In the genomic region with DNA sequence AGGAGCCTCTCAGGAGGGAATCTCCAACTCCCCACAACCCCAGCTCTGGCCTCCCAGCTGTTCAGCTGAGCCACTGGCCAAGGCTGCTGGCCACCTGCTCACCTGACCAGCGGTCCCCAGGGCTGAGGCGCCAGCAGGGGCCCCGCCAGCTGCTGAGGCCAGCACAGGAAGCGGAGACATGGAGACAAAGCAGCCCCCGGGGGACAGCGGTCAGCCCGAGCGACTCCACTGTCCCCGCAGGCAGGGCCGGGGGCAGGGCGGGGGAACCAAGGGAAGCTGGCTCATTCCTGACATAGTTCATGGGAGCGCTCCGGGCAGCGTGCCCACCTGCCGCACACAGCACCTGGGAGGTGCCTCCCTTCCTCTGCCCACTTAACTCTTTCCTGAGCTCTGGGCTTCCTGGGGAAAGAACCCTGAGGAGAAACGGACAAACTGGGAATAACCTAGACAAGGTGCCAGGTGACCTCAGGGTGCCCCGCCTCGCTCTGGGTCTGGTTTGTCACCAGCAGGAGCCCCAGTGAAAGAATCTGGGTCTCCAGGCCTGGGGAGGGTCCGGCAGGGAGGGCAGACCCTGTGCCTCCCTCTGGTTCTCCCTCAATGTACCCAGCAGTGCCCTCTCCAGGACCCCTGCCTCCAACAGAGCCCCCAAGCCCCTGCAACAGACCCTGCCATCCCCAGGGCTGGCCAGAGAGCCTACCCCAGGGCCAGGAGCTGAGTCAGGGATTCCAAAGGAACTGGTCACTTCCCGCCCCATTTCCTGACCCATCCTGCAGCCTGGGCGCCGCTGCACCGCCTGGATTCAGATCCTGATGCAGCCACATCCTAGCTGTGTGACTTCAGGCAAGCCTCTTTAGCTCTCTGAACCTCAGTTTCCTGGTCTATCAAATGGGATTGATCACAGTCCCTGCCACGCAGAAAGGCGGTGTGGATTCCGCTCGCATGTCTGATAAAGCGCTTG, we compare ENCODE assay signal across 1 cellular context.
TF ChIP-seq lines count a peak whose summit lies in the region.

No MANE protein-coding gene starts in this region.

TF ChIP-seq in HepG2, 621 proteins besides CTCF, POLR2A, EP300 and RAD21 (continued from another document and continues in another):
- TF ChIP-seq ZNF773 (CRISPR knock-in tag; IDR thresholded peaks at IDR 0.05; ENCODE audit: borderline replicate concordance) (no peak; the same call in 1 of the 2 replicates), ZNF607 (CRISPR knock-in tag; IDR thresholded peaks at IDR 0.05; ENCODE audit: borderline replicate concordance) (no peak), ZBTB42 (CRISPR knock-in tag; IDR thresholded peaks at IDR 0.05) (no peak), AGO2 (optimal IDR thresholded peaks at IDR 0.05; ENCODE audit: low read depth, low read length) (peak; percentile 89), ZNF564 (CRISPR knock-in tag; IDR thresholded peaks at IDR 0.05) (no peak), CBFB (CRISPR knock-in tag; IDR thresholded peaks at IDR 0.05) (0 out of 2 replicates have a peak, but pooled peaks have one; percentile 43), CHCHD3 (CRISPR knock-in tag; IDR thresholded peaks at IDR 0.05) (0 out of 2 replicates have a peak, but pooled peaks have one; percentile 6), MAZ (IDR thresholded peaks at IDR 0.05; ENCODE audit: borderline replicate concordance, low read depth, low read length) (0 out of 2 replicates have a peak, but pooled peaks have one; percentile 21), MAZ (CRISPR knock-in tag; IDR thresholded peaks at IDR 0.05; ENCODE audit: low read depth) (peak; percentile 77), SYNCRIP (IDR thresholded peaks at IDR 0.05; ENCODE audit: insufficient read depth, low read depth, low read length) (no peak), RORA (CRISPR knock-in tag; IDR thresholded peaks at IDR 0.05) (no peak), ZC3H13 (CRISPR knock-in tag; IDR thresholded peaks at IDR 0.05) (peak; percentile 82), ONECUT2 (CRISPR knock-in tag; IDR thresholded peaks at IDR 0.05) (no peak), ZNF598 (CRISPR knock-in tag; IDR thresholded peaks at IDR 0.05; ENCODE audit: borderline replicate concordance) (no peak), ZNF652 (CRISPR knock-in tag; IDR thresholded peaks at IDR 0.05; ENCODE audit: borderline replicate concordance, low read depth) (peak; percentile 92), POLR2G (IDR thresholded peaks at IDR 0.05; ENCODE audit: low read depth, low read length) (0 out of 2 replicates have a peak, but pooled peaks have one; percentile 28), NCOA1 (CRISPR knock-in tag; IDR thresholded peaks at IDR 0.05) (0 out of 2 replicates have a peak, but pooled peaks have one; percentile 62), ZNF17 (CRISPR knock-in tag; IDR thresholded peaks at IDR 0.05) (no peak), ZNF749 (CRISPR knock-in tag; IDR thresholded peaks at IDR 0.05; ENCODE audit: borderline replicate concordance) (no peak), ATF1 (CRISPR knock-in tag; IDR thresholded peaks at IDR 0.05) (no peak), ZNF44 (CRISPR knock-in tag; IDR thresholded peaks at IDR 0.05) (no peak), SOX5 (CRISPR knock-in tag; IDR thresholded peaks at IDR 0.05; ENCODE audit: borderline replicate concordance) (peak; percentile 77; the same call in 1 of the 2 replicates), ZNF614 (CRISPR knock-in tag; IDR thresholded peaks at IDR 0.05; ENCODE audit: borderline replicate concordance) (no peak), HOXD1 (CRISPR knock-in tag; IDR thresholded peaks at IDR 0.05) (no peak)
- TF ChIP-seq, protein P1, sequence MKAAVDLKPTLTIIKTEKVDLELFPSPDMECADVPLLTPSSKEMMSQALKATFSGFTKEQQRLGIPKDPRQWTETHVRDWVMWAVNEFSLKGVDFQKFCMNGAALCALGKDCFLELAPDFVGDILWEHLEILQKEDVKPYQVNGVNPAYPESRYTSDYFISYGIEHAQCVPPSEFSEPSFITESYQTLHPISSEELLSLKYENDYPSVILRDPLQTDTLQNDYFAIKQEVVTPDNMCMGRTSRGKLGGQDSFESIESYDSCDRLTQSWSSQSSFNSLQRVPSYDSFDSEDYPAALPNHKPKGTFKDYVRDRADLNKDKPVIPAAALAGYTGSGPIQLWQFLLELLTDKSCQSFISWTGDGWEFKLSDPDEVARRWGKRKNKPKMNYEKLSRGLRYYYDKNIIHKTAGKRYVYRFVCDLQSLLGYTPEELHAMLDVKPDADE (CRISPR knock-in tag; IDR thresholded peaks at IDR 0.05) = no peak
- TF ChIP-seq, protein P2, sequence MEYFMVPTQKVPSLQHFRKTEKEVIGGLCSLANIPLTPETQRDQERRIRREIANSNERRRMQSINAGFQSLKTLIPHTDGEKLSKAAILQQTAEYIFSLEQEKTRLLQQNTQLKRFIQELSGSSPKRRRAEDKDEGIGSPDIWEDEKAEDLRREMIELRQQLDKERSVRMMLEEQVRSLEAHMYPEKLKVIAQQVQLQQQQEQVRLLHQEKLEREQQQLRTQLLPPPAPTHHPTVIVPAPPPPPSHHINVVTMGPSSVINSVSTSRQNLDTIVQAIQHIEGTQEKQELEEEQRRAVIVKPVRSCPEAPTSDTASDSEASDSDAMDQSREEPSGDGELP (IDR thresholded peaks at IDR 0.05; ENCODE audit: borderline replicate concordance, low read depth) = peak; percentile 96; the same call in 1 of the 2 replicates
- TF ChIP-seq, protein P3, sequence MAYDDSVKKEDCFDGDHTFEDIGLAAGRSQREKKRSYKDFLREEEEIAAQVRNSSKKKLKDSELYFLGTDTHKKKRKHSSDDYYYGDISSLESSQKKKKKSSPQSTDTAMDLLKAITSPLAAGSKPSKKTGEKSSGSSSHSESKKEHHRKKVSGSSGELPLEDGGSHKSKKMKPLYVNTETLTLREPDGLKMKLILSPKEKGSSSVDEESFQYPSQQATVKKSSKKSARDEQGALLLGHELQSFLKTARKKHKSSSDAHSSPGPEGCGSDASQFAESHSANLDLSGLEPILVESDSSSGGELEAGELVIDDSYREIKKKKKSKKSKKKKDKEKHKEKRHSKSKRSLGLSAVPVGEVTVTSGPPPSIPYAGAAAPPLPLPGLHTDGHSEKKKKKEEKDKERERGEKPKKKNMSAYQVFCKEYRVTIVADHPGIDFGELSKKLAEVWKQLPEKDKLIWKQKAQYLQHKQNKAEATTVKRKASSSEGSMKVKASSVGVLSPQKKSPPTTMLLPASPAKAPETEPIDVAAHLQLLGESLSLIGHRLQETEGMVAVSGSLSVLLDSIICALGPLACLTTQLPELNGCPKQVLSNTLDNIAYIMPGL (CRISPR knock-in tag; IDR thresholded peaks at IDR 0.05; ENCODE audit: borderline replicate concordance in 1 of 2, low read depth in 1 of 2) = peak in 1 of 2 experiments; percentile 30; a peak in 1 of 4 replicates
- TF ChIP-seq, protein P4, sequence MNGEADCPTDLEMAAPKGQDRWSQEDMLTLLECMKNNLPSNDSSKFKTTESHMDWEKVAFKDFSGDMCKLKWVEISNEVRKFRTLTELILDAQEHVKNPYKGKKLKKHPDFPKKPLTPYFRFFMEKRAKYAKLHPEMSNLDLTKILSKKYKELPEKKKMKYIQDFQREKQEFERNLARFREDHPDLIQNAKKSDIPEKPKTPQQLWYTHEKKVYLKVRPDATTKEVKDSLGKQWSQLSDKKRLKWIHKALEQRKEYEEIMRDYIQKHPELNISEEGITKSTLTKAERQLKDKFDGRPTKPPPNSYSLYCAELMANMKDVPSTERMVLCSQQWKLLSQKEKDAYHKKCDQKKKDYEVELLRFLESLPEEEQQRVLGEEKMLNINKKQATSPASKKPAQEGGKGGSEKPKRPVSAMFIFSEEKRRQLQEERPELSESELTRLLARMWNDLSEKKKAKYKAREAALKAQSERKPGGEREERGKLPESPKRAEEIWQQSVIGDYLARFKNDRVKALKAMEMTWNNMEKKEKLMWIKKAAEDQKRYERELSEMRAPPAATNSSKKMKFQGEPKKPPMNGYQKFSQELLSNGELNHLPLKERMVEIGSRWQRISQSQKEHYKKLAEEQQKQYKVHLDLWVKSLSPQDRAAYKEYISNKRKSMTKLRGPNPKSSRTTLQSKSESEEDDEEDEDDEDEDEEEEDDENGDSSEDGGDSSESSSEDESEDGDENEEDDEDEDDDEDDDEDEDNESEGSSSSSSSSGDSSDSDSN (CRISPR knock-in tag; IDR thresholded peaks at IDR 0.05) = peak; percentile 62
- TF ChIP-seq, protein P5, sequence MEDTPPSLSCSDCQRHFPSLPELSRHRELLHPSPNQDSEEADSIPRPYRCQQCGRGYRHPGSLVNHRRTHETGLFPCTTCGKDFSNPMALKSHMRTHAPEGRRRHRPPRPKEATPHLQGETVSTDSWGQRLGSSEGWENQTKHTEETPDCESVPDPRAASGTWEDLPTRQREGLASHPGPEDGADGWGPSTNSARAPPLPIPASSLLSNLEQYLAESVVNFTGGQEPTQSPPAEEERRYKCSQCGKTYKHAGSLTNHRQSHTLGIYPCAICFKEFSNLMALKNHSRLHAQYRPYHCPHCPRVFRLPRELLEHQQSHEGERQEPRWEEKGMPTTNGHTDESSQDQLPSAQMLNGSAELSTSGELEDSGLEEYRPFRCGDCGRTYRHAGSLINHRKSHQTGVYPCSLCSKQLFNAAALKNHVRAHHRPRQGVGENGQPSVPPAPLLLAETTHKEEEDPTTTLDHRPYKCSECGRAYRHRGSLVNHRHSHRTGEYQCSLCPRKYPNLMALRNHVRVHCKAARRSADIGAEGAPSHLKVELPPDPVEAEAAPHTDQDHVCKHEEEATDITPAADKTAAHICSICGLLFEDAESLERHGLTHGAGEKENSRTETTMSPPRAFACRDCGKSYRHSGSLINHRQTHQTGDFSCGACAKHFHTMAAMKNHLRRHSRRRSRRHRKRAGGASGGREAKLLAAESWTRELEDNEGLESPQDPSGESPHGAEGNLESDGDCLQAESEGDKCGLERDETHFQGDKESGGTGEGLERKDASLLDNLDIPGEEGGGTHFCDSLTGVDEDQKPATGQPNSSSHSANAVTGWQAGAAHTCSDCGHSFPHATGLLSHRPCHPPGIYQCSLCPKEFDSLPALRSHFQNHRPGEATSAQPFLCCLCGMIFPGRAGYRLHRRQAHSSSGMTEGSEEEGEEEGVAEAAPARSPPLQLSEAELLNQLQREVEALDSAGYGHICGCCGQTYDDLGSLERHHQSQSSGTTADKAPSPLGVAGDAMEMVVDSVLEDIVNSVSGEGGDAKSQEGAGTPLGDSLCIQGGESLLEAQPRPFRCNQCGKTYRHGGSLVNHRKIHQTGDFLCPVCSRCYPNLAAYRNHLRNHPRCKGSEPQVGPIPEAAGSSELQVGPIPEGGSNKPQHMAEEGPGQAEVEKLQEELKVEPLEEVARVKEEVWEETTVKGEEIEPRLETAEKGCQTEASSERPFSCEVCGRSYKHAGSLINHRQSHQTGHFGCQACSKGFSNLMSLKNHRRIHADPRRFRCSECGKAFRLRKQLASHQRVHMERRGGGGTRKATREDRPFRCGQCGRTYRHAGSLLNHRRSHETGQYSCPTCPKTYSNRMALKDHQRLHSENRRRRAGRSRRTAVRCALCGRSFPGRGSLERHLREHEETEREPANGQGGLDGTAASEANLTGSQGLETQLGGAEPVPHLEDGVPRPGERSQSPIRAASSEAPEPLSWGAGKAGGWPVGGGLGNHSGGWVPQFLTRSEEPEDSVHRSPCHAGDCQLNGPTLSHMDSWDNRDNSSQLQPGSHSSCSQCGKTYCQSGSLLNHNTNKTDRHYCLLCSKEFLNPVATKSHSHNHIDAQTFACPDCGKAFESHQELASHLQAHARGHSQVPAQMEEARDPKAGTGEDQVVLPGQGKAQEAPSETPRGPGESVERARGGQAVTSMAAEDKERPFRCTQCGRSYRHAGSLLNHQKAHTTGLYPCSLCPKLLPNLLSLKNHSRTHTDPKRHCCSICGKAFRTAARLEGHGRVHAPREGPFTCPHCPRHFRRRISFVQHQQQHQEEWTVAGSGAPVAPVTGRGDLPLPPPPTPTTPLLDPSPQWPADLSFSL (CRISPR knock-in tag; IDR thresholded peaks at IDR 0.05) = no peak
- TF ChIP-seq, protein P6, sequence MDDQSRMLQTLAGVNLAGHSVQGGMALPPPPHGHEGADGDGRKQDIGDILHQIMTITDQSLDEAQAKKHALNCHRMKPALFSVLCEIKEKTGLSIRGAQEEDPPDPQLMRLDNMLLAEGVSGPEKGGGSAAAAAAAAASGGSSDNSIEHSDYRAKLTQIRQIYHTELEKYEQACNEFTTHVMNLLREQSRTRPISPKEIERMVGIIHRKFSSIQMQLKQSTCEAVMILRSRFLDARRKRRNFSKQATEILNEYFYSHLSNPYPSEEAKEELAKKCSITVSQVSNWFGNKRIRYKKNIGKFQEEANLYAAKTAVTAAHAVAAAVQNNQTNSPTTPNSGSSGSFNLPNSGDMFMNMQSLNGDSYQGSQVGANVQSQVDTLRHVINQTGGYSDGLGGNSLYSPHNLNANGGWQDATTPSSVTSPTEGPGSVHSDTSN (CRISPR knock-in tag; IDR thresholded peaks at IDR 0.05; ENCODE audit: borderline replicate concordance) = no peak
